ENCODE assay signal across 32 cellular contexts in genomic region chr4:86759298-86759697, GRCh38.
"Had no signal": no experiment of that assay in that cellular context is flagged by ENCODE, and none has a peak within 500 bp of the region (broad histone marks: within the 10 kb centered on the region; RNA-seq: fewer than 3 reads in every experiment).

No MANE protein-coding gene starts in this region.

- H3K36me3 Mint-ChIP-seq: activated naive CD8-positive, alpha-beta T cell had no signal

- H3K4me3 ChIP-seq: esophagus muscularis mucosa, gastrocnemius medialis had no signal

- H3K4me1 Mint-ChIP-seq: activated CD4-positive, alpha-beta memory T cell treated with anti-CD3 and anti-CD28 coated beads, Interleukin-2, amount 10 ng/mL, durations not matched to agents 7 days and 5 days; activated CD4-positive, alpha-beta T cell treated with anti-CD3 and anti-CD28 coated beads, Interleukin-2, amount 10 ng/mL, durations not matched to agents 7 days and 5 days had no signal

- H3K27ac ChIP-seq: brain microvascular endothelial cell, esophagus muscularis mucosa, foreskin keratinocyte, gastrocnemius medialis had no signal

- H3K4me1 ChIP-seq: esophagus muscularis mucosa, gastrocnemius medialis had no signal

- H3K27me3 Mint-ChIP-seq: activated CD4-positive, alpha-beta memory T cell treated with anti-CD3 and anti-CD28 coated beads, Interleukin-2, amount 10 ng/mL, durations not matched to agents 7 days and 5 days; activated naive CD8-positive, alpha-beta T cell; activated T-cell treated with anti-CD3 and anti-CD28 coated beads, Interleukin-2, amount 50 U/mL, for 24 hours; effector memory CD8-positive, alpha-beta T cell; T-helper 17 cell had no signal

- FAIRE-seq: astrocyte, colon had no signal

- H3K4me3 Mint-ChIP-seq: activated CD4-positive, alpha-beta memory T cell treated with anti-CD3 and anti-CD28 coated beads, Interleukin-2, amount 10 ng/mL, durations not matched to agents 7 days and 5 days; activated CD4-positive, alpha-beta T cell treated with anti-CD3 and anti-CD28 coated beads, Interleukin-2, amount 10 ng/mL, durations not matched to agents 7 days and 5 days; activated naive CD8-positive, alpha-beta T cell; activated T-cell treated with anti-CD3 and anti-CD28 coated beads, Interleukin-2, amount 50 U/mL, for 24 hours; activated T-cell treated with anti-CD3 and anti-CD28 coated beads, Interleukin-2, amount 50 U/mL, for 72 hours; effector memory CD8-positive, alpha-beta T cell; T-helper 17 cell; T-helper 2 cell treated with Interferon-gamma antibody and Interleukin-4, amounts not matched to agents 5 μg/mL and 100 μg/mL, for 36 hours had no signal

- H3K9me3 Mint-ChIP-seq: activated CD4-positive, alpha-beta memory T cell treated with anti-CD3 and anti-CD28 coated beads, Interleukin-2, amount 10 ng/mL, durations not matched to agents 7 days and 5 days; activated CD4-positive, alpha-beta T cell treated with anti-CD3 and anti-CD28 coated beads, Interleukin-2, amount 10 ng/mL, durations not matched to agents 7 days and 5 days; activated T-cell treated with anti-CD3 and anti-CD28 coated beads, Interleukin-2, amount 50 U/mL, for 24 hours; effector memory CD8-positive, alpha-beta T cell; T-helper 2 cell treated with Interferon-gamma antibody and Interleukin-4, amounts not matched to agents 5 μg/mL and 100 μg/mL, for 36 hours had no signal

- H3K9me3 ChIP-seq: esophagus muscularis mucosa, gastrocnemius medialis had no signal

- DNase-seq: activated CD4-positive, alpha-beta memory T cell treated with anti-CD3 and anti-CD28 coated beads, Interleukin-2, amount 10 ng/mL, durations not matched to agents 7 days and 5 days; activated CD4-positive, alpha-beta T cell treated with anti-CD3 and anti-CD28 coated beads for 1 hour; activated CD4-positive, alpha-beta T cell treated with anti-CD3 and anti-CD28 coated beads for 4 hours; activated CD4-positive, alpha-beta T cell treated with anti-CD3 and anti-CD28 coated beads, Interleukin-2, amount 10 ng/mL, durations not matched to agents 7 days and 5 days; activated CD4-positive, alpha-beta T cell treated with anti-CD3 and anti-CD28 coated beads, Interleukin-2, amount 50 U/mL, for 4 hours; activated CD4-positive, CD25-positive, alpha-beta regulatory T cell; activated CD8-positive, alpha-beta memory T cell treated with anti-CD3 and anti-CD28 coated beads, Interleukin-2, amount 50 U/mL, for 48 hours; activated gamma-delta T cell; activated naive CD4-positive, alpha-beta T cell; activated naive CD4-positive, alpha-beta T cell treated with anti-CD3 and anti-CD28 coated beads, Interleukin-2, amount 50 U/mL, for 16 hours; activated T-cell treated with anti-CD3 and anti-CD28 coated beads for 4 hours; activated T-cell treated with anti-CD3 and anti-CD28 coated beads, Interleukin-2, amount 50 U/mL, for 24 hours; activated T-cell treated with anti-CD3 and anti-CD28 coated beads, Interleukin-2, amount 50 U/mL, for 72 hours; amniotic stem cell; anterior cingulate cortex; brain microvascular endothelial cell; caudate nucleus; cortex of kidney; dermis blood vessel endothelial cell; effector CD4-positive, alpha-beta T cell; effector memory CD8-positive, alpha-beta T cell; erythroblast; foreskin keratinocyte; gastrocnemius medialis; T-helper 1 cell; T-helper 17 cell; T1000 had no signal

- H3K36me3 ChIP-seq: gastrocnemius medialis had no signal

- H3K27ac Mint-ChIP-seq: activated CD4-positive, alpha-beta memory T cell treated with anti-CD3 and anti-CD28 coated beads, Interleukin-2, amount 10 ng/mL, durations not matched to agents 7 days and 5 days; activated CD4-positive, alpha-beta T cell treated with anti-CD3 and anti-CD28 coated beads, Interleukin-2, amount 10 ng/mL, durations not matched to agents 7 days and 5 days; activated naive CD8-positive, alpha-beta T cell; activated T-cell treated with anti-CD3 and anti-CD28 coated beads, Interleukin-2, amount 50 U/mL, for 24 hours; activated T-cell treated with anti-CD3 and anti-CD28 coated beads, Interleukin-2, amount 50 U/mL, for 72 hours; effector memory CD8-positive, alpha-beta T cell; T-helper 2 cell treated with Interferon-gamma antibody and Interleukin-4, amounts not matched to agents 5 μg/mL and 100 μg/mL, for 36 hours had no signal

- H3K27me3 ChIP-seq: brain microvascular endothelial cell, esophagus muscularis mucosa, foreskin keratinocyte, gastrocnemius medialis had no signal
